ENCODE assay signal across 19 cellular contexts in the genomic region with DNA sequence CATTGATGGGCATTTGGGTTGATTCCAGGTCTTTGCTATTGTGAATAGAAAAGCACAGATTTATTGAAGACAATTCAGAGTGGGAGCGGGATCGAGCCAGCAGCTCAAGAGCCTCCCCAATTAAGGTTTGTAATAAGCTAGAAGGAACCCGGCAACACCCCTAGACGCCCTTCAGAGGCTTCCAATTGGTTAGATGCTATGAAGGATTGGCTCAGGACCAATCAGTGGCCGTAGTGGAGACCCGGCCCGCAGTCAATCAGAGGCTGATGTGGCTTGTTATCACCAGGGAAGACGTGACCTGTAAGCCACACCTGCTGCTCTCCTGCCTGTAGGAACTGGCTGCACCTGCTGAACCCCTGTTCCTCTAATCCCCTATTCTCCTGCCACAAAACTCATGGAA. TPM values are rescaled to one million over a fixed set of nuclear protein-coding genes. Genes with fewer than 3 reads are reported as not detected.
"Had no signal": no experiment of that assay in that cellular context is flagged by ENCODE, and none has a peak within 500 bp of the region (broad histone marks: within the 10 kb centered on the region; RNA-seq: fewer than 3 reads in every experiment).

No MANE protein-coding gene starts in this region.

- H3K27ac ChIP-seq: brain microvascular endothelial cell, psoas muscle, stomach, thoracic aorta, upper lobe of right lung had no signal

- H3K9me3 ChIP-seq: psoas muscle, stomach, thoracic aorta, upper lobe of right lung had no signal

- H3K36me3 ChIP-seq: brain microvascular endothelial cell, stomach, thoracic aorta, upper lobe of right lung had no signal

- H3K4me1 ChIP-seq: psoas muscle, stomach, upper lobe of right lung had no signal

- ATAC-seq: effector memory CD8-positive, alpha-beta T cell; psoas muscle; sciatic nerve; upper lobe of right lung had no signal

- H3K4me3 ChIP-seq: psoas muscle, stomach, thoracic aorta, upper lobe of right lung had no signal

- H3K27me3 ChIP-seq: brain microvascular endothelial cell, upper lobe of right lung had no signal

- DNase-seq: activated CD4-positive, alpha-beta memory T cell treated with anti-CD3 and anti-CD28 coated beads, Interleukin-2, amount 10 ng/mL, durations not matched to agents 7 days and 5 days; activated CD4-positive, alpha-beta T cell treated with anti-CD3 and anti-CD28 coated beads for 4 hours; activated gamma-delta T cell; activated naive CD8-positive, alpha-beta T cell treated with anti-CD3 and anti-CD28 coated beads for 36 hours; activated T-cell treated with anti-CD3 and anti-CD28 coated beads, Interleukin-2, amount 50 U/mL, for 24 hours; amygdala; brain microvascular endothelial cell; effector memory CD8-positive, alpha-beta T cell; immature natural killer cell; mesendoderm; psoas muscle; stimulated activated CD4-positive, alpha-beta T cell treated with anti-CD3 and anti-CD28 coated beads, Interleukin-1b, Interleukin-23, amount 100 ng/mL, for 48 hours; stomach; T-helper 2 cell; upper lobe of right lung had no signal

RNA-seq across cellular contexts. Expression of a gene that starts 14.6 kb away (rescaled TPM):
- total RNA-seq: activated CD4-positive, alpha-beta memory T cell treated with anti-CD3 and anti-CD28 coated beads, Interleukin-2, amount 10 ng/mL, durations not matched to agents 7 days and 5 days; activated naive CD8-positive, alpha-beta T cell treated with anti-CD3 and anti-CD28 coated beads for 36 hours; epithelial cell of proximal tubule had no signal
- polyA plus RNA-seq: immature natural killer cell, neural cell had no signal

RNA-seq across cellular contexts. Expression of a gene that starts 49.7 kb away (rescaled TPM):
- polyA plus RNA-seq: neural cell had no signal
